Comparison of ENCODE assay signal across 1 cellular context in genomic region chr1:94550800-94551241, GRCh38.
TF ChIP-seq lines count a peak whose summit lies in the region.

No MANE protein-coding gene starts in this region.

TF ChIP-seq in SK-N-SH treated with all-trans-retinoic acid at 6 μM for 48 hours, 23 proteins besides CTCF, POLR2A, EP300 and RAD21 (continued from another document):
- no peak for TF ChIP-seq TSHZ2 (CRISPR knock-in tag; IDR thresholded peaks at IDR 0.05)
- TF ChIP-seq ZNF565 (CRISPR knock-in tag; conservative IDR thresholded peaks at IDR 0.05; ENCODE audit: low read depth) = no peak
- TF ChIP-seq TCF4 (CRISPR knock-in tag; IDR thresholded peaks at IDR 0.05; ENCODE audit: borderline replicate concordance) = no peak
- no peak for TF ChIP-seq RARB (CRISPR knock-in tag; IDR thresholded peaks at IDR 0.05)
- no peak for TF ChIP-seq ARNTL (CRISPR knock-in tag; IDR thresholded peaks at IDR 0.05; ENCODE audit: borderline replicate concordance, low read depth)
